1 cellular context compared by ENCODE assay signal in genomic region chr10:95246582-95247051, GRCh38.
TF ChIP-seq lines count a peak whose summit lies in the region.

No MANE protein-coding gene starts in this region.

TF ChIP-seq in GM12878, 131 proteins besides CTCF, POLR2A, EP300 and RAD21 (continued from another document):
- 0 out of 2 replicates have a peak, but pooled peaks have one; percentile 20 for TF ChIP-seq POLR2AphosphoS5 (IDR thresholded peaks at IDR 0.05; ENCODE audit: low read length)
- no peak for TF ChIP-seq PRDM15 (CRISPR knock-in tag; IDR thresholded peaks at IDR 0.05)
- no peak for TF ChIP-seq DPF2 (IDR thresholded peaks at IDR 0.05)
- peak; percentile 33; the same call in 1 of the 3 replicates for TF ChIP-seq POU2F2 (IDR thresholded peaks at IDR 0.05; ENCODE audit: borderline replicate concordance, low read depth, low read length)
- TF ChIP-seq SMC3 (IDR thresholded peaks at IDR 0.05; ENCODE audit: borderline replicate concordance, low read length) = peak; percentile 83
- TF ChIP-seq NR2F1 (conservative IDR thresholded peaks at IDR 0.05) = peak; percentile 66
- no peak for TF ChIP-seq FOXK2 (IDR thresholded peaks at IDR 0.05)
- TF ChIP-seq SIX5 (IDR thresholded peaks at IDR 0.05; ENCODE audit: low read depth, low read length, severe bottlenecking) = no peak
- TF ChIP-seq ZBTB40 (IDR thresholded peaks at IDR 0.05; ENCODE audit: borderline replicate concordance) = no peak
- TF ChIP-seq NR2C1 (IDR thresholded peaks at IDR 0.05) = no peak
- no peak for TF ChIP-seq JUNB (IDR thresholded peaks at IDR 0.05)
- TF ChIP-seq ASH2L (IDR thresholded peaks at IDR 0.05; ENCODE audit: borderline replicate concordance, low read depth) = no peak
- TF ChIP-seq ELK1 (IDR thresholded peaks at IDR 0.05; ENCODE audit: low read depth, low read length) = no peak
TF ChIP-seq in GM12878: peak in this region for 6.
